Comparison of ENCODE assay signal across 19 cellular contexts in the genomic region with DNA sequence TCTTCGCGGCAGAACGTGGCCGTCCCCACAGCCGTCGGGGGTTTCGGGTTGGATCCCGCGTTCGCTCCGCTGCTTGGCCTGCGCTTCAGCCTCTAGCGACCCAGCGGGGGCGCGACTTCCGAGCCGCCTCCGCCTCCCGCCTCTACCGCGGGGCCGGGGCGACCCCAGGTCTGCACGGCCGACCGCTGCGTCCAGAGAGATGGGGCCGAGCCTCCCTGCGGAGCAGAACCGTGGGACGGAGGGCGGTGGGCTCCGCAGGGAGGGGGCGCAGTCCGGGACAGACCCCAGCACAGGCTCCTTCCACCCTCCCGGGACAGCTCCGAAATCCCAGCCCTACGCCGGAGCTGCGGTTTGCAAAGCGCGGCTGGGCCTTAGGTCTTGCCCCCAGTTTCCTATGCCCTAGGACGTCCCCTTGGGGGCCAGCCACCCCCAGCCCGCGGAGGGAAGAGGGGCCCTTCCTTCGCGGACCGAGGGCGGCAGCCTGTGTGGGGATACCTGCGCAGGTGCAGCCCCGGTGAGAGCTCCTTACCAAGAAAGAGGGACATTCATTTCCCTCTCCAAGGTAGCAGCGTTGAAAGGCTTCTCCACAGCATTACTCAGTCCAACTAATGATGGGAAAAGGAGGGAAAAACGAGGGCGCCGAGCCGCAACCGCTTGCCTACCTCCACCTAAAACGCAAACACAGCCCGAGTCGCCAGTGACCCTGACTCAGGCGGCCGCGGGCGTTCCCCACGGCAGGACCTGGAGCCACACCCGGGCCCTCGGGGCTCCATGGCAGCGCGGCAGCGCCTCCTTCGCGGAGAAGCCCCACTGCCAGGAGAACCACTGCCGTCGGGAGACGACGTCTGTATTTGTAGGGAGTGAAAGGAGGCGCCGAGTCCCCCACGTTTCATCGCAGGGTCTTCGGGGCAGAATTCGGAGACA.
"Had no signal": no experiment of that assay in that cellular context is flagged by ENCODE, and none has a peak within 500 bp of the region (broad histone marks: within the 10 kb centered on the region; RNA-seq: fewer than 3 reads in every experiment).

No MANE protein-coding gene starts in this region.

- H3K36me3 ChIP-seq: cardiac muscle cell, heart left ventricle, neutrophil, right atrium auricular region, upper lobe of left lung had no signal

- H3K27ac Mint-ChIP-seq: activated CD8-positive, alpha-beta memory T cell treated with anti-CD3 and anti-CD28 coated beads, Interleukin-2, amount 10 ng/mL, durations not matched to agents 7 days and 5 days; activated naive CD8-positive, alpha-beta T cell treated with anti-CD3 and anti-CD28 coated beads, Interleukin-2, amount 10 ng/mL, durations not matched to agents 7 days and 5 days; stimulated activated naive B cell treated with anti-CD40 and anti-IgM and Interleukin-4, amounts not matched to agents 10 μg/mL and 1 μg/mL and 100 μg/mL, for 72 hours had no signal

- H3K4me3 ChIP-seq: cardiac muscle cell, heart left ventricle, lung, right atrium auricular region, upper lobe of left lung had no signal

- H3K4me3 Mint-ChIP-seq: activated CD8-positive, alpha-beta memory T cell treated with anti-CD3 and anti-CD28 coated beads, Interleukin-2, amount 10 ng/mL, durations not matched to agents 7 days and 5 days; activated naive CD8-positive, alpha-beta T cell treated with anti-CD3 and anti-CD28 coated beads, Interleukin-2, amount 10 ng/mL, durations not matched to agents 7 days and 5 days; activated T-cell treated with anti-CD3 and anti-CD28 coated beads, Interleukin-2, amount 50 U/mL, for 4 hours; stimulated activated naive B cell treated with anti-CD40 and anti-IgM and Interleukin-4, amounts not matched to agents 10 μg/mL and 1 μg/mL and 100 μg/mL, for 72 hours had no signal

- DNase-seq: activated CD4-positive, alpha-beta T cell treated with anti-CD3 and anti-CD28 coated beads for 1 hour; activated CD4-positive, alpha-beta T cell treated with anti-CD3 and anti-CD28 coated beads, Interleukin-2, amount 50 U/mL, for 48 hours; activated CD8-positive, alpha-beta memory T cell treated with anti-CD3 and anti-CD28 coated beads, Interleukin-2, amount 10 ng/mL, durations not matched to agents 7 days and 5 days; activated gamma-delta T cell; activated naive CD8-positive, alpha-beta T cell treated with anti-CD3 and anti-CD28 coated beads, Interleukin-2, amount 10 ng/mL, durations not matched to agents 7 days and 5 days; activated T-cell treated with anti-CD3 and anti-CD28 coated beads, Interleukin-2, amount 50 U/mL, for 4 hours; effector CD4-positive, alpha-beta T cell; foreskin melanocyte; heart left ventricle; left cardiac atrium; midbrain; small intestine; stimulated activated naive B cell treated with anti-CD40 and anti-IgM and Interleukin-4, amounts not matched to agents 10 μg/mL and 1 μg/mL and 100 μg/mL, for 72 hours; T-helper 9 cell had no signal

- H3K4me1 ChIP-seq: right atrium auricular region, upper lobe of left lung had no signal

- ATAC-seq: activated CD8-positive, alpha-beta memory T cell treated with anti-CD3 and anti-CD28 coated beads, Interleukin-2, amount 10 ng/mL, durations not matched to agents 7 days and 5 days; heart left ventricle; left cardiac atrium; stimulated activated naive B cell treated with anti-CD40 and anti-IgM and Interleukin-4, amounts not matched to agents 10 μg/mL and 1 μg/mL and 100 μg/mL, for 72 hours had no signal

- H3K4me1 Mint-ChIP-seq: stimulated activated naive B cell treated with anti-CD40 and anti-IgM and Interleukin-4, amounts not matched to agents 10 μg/mL and 1 μg/mL and 100 μg/mL, for 72 hours had no signal

- H3K27me3 ChIP-seq: cardiac muscle cell had no signal

- H3K27ac ChIP-seq: cardiac muscle cell, heart left ventricle, neutrophil, right atrium auricular region, upper lobe of left lung had no signal

- H3K9me3 ChIP-seq: neutrophil had no signal
